ENCODE assay signal across 1 cellular context in the genomic region with DNA sequence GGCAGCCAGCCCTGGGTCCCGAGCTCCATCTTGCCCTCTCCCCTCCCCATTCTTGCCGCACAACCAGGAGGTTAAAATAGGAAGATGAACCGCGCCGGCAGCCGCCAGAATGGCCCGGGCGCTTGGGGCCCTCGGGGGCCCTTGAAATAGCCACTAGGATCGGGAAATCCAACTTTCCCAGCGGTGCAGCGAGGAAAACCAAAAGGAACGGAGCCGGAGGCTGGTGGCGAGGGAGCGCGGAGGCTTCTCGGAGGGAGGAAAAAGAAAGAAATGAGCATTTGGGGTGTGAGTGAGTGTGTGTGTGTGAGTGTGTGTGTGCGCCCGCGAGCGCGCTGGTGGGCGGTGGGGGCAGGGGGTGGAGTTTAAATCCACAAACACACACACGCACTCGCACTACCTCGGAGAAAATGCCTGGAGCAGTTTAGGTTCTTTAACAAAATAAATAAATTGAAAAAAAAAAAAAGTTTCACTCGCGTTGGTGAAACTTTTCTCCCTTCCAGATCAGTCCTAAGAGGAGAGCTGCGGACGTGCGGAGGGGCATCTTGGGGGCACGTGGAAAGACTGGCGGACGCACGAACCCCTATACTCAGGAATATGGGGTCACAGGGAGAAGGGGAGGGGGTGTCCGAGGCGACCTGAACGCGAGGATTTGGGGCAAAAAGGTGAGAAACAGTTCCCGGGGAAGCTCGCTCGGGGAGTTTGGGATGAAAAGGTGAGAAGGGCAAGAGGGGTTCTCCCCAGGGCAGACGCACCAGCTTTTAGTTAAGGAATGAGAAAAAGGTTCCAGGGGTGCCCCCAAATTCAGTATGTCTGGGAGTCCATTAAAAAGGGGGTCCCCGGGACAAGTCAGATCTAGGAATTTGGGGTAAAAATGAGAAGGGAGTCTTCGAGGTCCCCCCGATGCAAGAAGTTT.
TF ChIP-seq lines count a peak whose summit lies in the region.

No MANE protein-coding gene starts in this region.

TF ChIP-seq in HCT116, 20 proteins besides CTCF, POLR2A, EP300 and RAD21 (continued from another document):
- TF ChIP-seq, protein P1, sequence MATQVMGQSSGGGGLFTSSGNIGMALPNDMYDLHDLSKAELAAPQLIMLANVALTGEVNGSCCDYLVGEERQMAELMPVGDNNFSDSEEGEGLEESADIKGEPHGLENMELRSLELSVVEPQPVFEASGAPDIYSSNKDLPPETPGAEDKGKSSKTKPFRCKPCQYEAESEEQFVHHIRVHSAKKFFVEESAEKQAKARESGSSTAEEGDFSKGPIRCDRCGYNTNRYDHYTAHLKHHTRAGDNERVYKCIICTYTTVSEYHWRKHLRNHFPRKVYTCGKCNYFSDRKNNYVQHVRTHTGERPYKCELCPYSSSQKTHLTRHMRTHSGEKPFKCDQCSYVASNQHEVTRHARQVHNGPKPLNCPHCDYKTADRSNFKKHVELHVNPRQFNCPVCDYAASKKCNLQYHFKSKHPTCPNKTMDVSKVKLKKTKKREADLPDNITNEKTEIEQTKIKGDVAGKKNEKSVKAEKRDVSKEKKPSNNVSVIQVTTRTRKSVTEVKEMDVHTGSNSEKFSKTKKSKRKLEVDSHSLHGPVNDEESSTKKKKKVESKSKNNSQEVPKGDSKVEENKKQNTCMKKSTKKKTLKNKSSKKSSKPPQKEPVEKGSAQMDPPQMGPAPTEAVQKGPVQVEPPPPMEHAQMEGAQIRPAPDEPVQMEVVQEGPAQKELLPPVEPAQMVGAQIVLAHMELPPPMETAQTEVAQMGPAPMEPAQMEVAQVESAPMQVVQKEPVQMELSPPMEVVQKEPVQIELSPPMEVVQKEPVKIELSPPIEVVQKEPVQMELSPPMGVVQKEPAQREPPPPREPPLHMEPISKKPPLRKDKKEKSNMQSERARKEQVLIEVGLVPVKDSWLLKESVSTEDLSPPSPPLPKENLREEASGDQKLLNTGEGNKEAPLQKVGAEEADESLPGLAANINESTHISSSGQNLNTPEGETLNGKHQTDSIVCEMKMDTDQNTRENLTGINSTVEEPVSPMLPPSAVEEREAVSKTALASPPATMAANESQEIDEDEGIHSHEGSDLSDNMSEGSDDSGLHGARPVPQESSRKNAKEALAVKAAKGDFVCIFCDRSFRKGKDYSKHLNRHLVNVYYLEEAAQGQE (IDR thresholded peaks at IDR 0.05; ENCODE audit: low read depth), result no peak
- TF ChIP-seq EZH2 (IDR thresholded peaks at IDR 0.05) (no peak), CEBPB (IDR thresholded peaks at IDR 0.05; ENCODE audit: low read depth) (no peak), ZNF274 (IDR thresholded peaks at IDR 0.05; ENCODE audit: low read depth, low read length) (no peak), TCF7L2 (IDR thresholded peaks at IDR 0.05; ENCODE audit: borderline replicate concordance, extremely low read depth, insufficient read depth, insufficient read length) (no peak), ZFX (IDR thresholded peaks at IDR 0.05) (no peak), EZH2phosphoT487 (IDR thresholded peaks at IDR 0.05; ENCODE audit: borderline replicate concordance) (no peak), SP1 (IDR thresholded peaks at IDR 0.05; ENCODE audit: low read depth) (no peak), EGR1 (IDR thresholded peaks at IDR 0.05; ENCODE audit: low read depth) (no peak)
- TF ChIP-seq, protein P2, sequence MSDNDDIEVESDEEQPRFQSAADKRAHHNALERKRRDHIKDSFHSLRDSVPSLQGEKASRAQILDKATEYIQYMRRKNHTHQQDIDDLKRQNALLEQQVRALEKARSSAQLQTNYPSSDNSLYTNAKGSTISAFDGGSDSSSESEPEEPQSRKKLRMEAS (IDR thresholded peaks at IDR 0.05), result no peak
